8 cellular contexts compared by ENCODE assay signal in the genomic region with DNA sequence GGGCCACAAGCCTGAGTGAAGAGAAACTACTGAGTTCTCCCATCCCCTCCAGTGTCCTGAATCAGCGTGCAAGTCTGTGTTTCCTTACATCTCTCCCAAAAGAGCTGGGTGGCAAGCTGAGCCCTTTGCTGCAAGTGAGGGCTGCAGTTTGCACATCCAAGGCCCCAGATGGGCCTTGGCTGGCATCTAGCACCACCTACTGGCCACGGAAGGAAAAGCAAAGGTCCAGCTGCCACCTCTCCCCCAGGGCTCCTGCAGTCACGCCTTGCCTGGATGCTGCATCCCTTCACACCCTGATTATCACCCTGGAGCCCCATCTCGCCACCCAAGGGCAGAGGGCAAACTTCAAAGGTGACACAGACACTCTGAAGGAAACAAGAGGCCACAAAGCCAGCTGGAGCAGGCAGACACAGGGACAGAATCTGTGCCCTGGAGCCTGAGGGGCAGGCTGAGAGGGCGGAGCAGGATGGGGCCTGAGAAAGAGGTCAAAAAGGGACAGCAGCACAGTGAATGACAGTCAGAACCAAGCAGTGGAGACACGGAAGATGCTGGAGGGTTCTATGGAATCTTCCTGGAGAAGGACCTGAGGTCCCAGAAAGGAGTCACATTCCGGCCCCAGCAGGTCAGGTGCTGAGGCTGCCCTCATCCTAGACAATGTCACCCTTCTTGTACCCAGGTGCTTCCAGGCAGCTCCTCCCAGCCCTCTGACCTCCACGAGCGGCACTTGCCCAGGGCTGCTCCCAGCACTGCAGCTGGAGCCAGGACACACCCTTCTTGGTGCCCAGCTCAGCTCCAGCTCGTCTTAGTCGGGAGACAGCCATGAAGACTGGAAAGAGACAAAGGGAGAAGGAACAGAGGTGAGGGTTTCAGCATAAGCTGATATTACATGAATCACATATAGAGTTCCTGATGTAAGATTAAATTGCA. TPM values are rescaled to one million over a fixed set of nuclear protein-coding genes. Genes with fewer than 3 reads are reported as not detected.
DNase-seq lines count a peak whose midpoint lies in the region; ATAC-seq and TF ChIP-seq lines count a peak whose summit lies in the region.

No MANE protein-coding gene starts in this region.

- 35 to 52% methylated on average over 5 of the region's 11 CpGs for WGBS in esophagus squamous epithelium, 2 donors

- ATAC-seq in HG02759 (IDR thresholded peaks at IDR 0.05; ENCODE audit: unreplicated experiment): peak; percentile 87

- no peaks in the 10 kb centered on the region for H3K36me3 ChIP-seq in esophagus squamous epithelium

- peaks cover 38% of the 10 kb centered on the region for H3K27me3 Mint-ChIP-seq in nephron progenitor cell (ENCODE audit: low read depth, poor library complexity)

- no peak overlapping the region for H3K4me3 Mint-ChIP-seq in nephron progenitor cell

- H3K27ac ChIP-seq in esophagus squamous epithelium (no peak overlapping the region), temporal lobe (ENCODE audit: low read depth, low read length) (peak overlapping the region; percentile 6)

- DNase-seq in activated gamma-delta T cell treated with Interleukin-2 at 50 U/mL for 16 hours (peak; percentile 35), activated gamma-delta T cell (lab: John Stamatoyannopoulos, UW) (no peak), NCI-H345 (lab: John Stamatoyannopoulos, UW) (peak; percentile 45), activated T-cell treated with anti-CD3 and anti-CD28 coated beads for 24 hours (ENCODE audit: low read depth) (peak; percentile 49), esophagus squamous epithelium (lab: John Stamatoyannopoulos, UW) (no peak), nephron progenitor cell (peak; percentile 86)

- no peak for TF ChIP-seq POLR2A in esophagus squamous epithelium (IDR thresholded peaks at IDR 0.05)

- TF ChIP-seq CTCF in esophagus squamous epithelium (IDR thresholded peaks at IDR 0.05): peak in 5 of 6 experiments; percentile 50 to 77 (median 57)
- TF ChIP-seq CTCF in nephron progenitor cell (IDR thresholded peaks at IDR 0.05): peak; percentile 81

- no peak overlapping the region for H3K27ac Mint-ChIP-seq in nephron progenitor cell

- H3K4me3 ChIP-seq in esophagus squamous epithelium: no peak overlapping the region

- H3K36me3 Mint-ChIP-seq in nephron progenitor cell (ENCODE audit: low read depth): no peaks in the 10 kb centered on the region

- no peaks in the 10 kb centered on the region for H3K9me3 ChIP-seq in esophagus squamous epithelium

- H3K4me1 ChIP-seq in esophagus squamous epithelium: no peaks in the 10 kb centered on the region

- peaks cover 17% of the 10 kb centered on the region for H3K4me1 Mint-ChIP-seq in nephron progenitor cell

- no peaks in the 10 kb centered on the region for H3K9me3 Mint-ChIP-seq in nephron progenitor cell

- intact Hi-C loops in esophagus squamous epithelium (cut with DNase I): no loop called here

- H3K27me3 ChIP-seq in esophagus squamous epithelium: peaks cover 0 to 44% (median 0%) of the 10 kb centered on the region in 4 donors

RNA-seq across cellular contexts. Expression of a gene that starts 18.3 kb away (rescaled TPM):
- total RNA-seq in esophagus squamous epithelium (1 to 10 TPM in 1 of 4 donors, under 1 TPM in 3; 0.09 to 2.7 (median 0.62) TPM), temporal lobe (50.9 TPM)

Comparison
In these comparisons a context has a peak if more than half of its experiments do, and no peak if none do; other contexts are left out.
1. DNase-seq: peak in activated gamma-delta T cell treated with Interleukin-2 at 50 U/mL for 16 hours (single experiment), NCI-H345 (single experiment), activated T-cell treated with anti-CD3 and anti-CD28 coated beads for 24 hours (single experiment) and nephron progenitor cell (single experiment); none in activated gamma-delta T cell (single experiment) and esophagus squamous epithelium (single experiment).
2. RNA of a gene that starts 18.3 kb away (total RNA-seq): 50.9 TPM in temporal lobe (single experiment); 0.09 to 2.7 TPM in esophagus squamous epithelium; every median in the first group is over 10 times any median in the second.